ENCODE assay signal across 8 cellular contexts in the genomic region with DNA sequence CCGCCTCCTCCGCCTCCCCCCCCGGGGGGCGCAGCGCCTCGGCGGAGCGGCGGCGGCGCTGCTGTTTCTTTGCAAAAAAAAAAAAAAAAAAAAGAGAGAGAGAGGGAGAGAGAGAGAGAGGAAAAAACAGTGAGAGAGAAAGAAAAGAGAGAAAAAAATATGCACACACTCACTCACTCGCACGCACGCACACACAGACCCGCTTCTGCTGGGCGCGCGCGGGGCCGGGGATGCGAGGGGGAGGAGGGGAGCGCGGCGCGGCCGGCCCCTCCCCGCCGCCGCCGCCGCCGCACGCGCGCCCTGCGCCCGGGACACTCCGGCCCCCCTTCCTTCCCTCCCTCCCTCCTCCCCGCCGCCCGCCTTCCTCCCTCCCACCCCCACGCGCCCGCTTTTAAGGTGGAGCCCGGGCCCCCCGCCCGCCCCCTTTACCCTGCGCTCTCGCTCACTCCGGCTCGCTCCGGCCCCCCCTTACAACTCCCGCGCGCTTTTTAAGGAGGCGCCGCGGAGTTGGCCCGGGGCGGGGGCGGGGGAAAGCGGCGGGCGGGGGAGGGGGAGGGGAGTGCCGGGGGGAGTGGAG. TPM values are rescaled to one million over a fixed set of nuclear protein-coding genes. Genes with fewer than 3 reads are reported as not detected.
A peak's percentile ranks its signal among the peaks of the same experiment; 100 is the strongest.
DNase-seq lines count a peak whose midpoint lies in the region; ATAC-seq lines count a peak whose summit lies in the region.

A gene (minus strand): TSS at position 243 of the 577 bp plus-strand sequence.

- peak; percentile 44 for ATAC-seq in GM21529 (IDR thresholded peaks at IDR 0.05; ENCODE audit: unreplicated experiment)

- DNase-seq in COR-L47 (lab: John Stamatoyannopoulos, UW) (peak; percentile 83), KG1 (lab: John Stamatoyannopoulos, UW) (peak; percentile 50), SK-N-MC (ENCODE audit: low read depth, low spot score) (no peak), glomerular endothelial cell (ENCODE audit: extremely low read depth, low read depth, low spot score) (no peak), nucleus accumbens (lab: John Stamatoyannopoulos, UW) (peak in 54 of 56 donors; percentile 34 to 91 (median 80)), stromal cell of bone marrow (ENCODE audit: low read depth) (peak; percentile 83)
- DNase-seq in activated naive CD4-positive, alpha-beta T cell treated with anti-CD3 and anti-CD28 coated beads, Interleukin-2, amount 50 U/mL, for 16 hours, result peak; percentile 87

- peak within 1 kb of the TSS; percentile 69 for H3K9ac ChIP-seq in SK-N-MC (ENCODE audit: insufficient read length)

- peak within 1 kb of the TSS; percentile 74 for H3K27ac ChIP-seq in SK-N-MC

- H3K4me3 ChIP-seq in SK-N-MC, result peak within 1 kb of the TSS; percentile 82

- H3K9me3 ChIP-seq in SK-N-MC (ENCODE audit: low read depth, low read length), result 0 out of 2 replicates have a peak, but pooled peaks cover 5% of the 10 kb centered on the region

- H3K36me3 ChIP-seq in SK-N-MC (ENCODE audit: insufficient read depth, low read length), result peaks cover 22% of the 10 kb centered on the region

RNA-seq across cellular contexts. Expression of the gene that starts here (rescaled TPM):
- total RNA-seq in glomerular endothelial cell, result 26.5 and 43.0 TPM in 2 replicates

Comparison
In these comparisons a context has a peak if more than half of its experiments do, and no peak if none do; other contexts are left out.
1. DNase-seq: peak in COR-L47 (single experiment), KG1 (single experiment), activated naive CD4-positive, alpha-beta T cell treated with anti-CD3 and anti-CD28 coated beads, Interleukin-2, amount 50 U/mL, for 16 hours (single experiment), nucleus accumbens (54 of 56) and stromal cell of bone marrow (single experiment); none in SK-N-MC (single experiment) and glomerular endothelial cell (single experiment).